In the genomic region with DNA sequence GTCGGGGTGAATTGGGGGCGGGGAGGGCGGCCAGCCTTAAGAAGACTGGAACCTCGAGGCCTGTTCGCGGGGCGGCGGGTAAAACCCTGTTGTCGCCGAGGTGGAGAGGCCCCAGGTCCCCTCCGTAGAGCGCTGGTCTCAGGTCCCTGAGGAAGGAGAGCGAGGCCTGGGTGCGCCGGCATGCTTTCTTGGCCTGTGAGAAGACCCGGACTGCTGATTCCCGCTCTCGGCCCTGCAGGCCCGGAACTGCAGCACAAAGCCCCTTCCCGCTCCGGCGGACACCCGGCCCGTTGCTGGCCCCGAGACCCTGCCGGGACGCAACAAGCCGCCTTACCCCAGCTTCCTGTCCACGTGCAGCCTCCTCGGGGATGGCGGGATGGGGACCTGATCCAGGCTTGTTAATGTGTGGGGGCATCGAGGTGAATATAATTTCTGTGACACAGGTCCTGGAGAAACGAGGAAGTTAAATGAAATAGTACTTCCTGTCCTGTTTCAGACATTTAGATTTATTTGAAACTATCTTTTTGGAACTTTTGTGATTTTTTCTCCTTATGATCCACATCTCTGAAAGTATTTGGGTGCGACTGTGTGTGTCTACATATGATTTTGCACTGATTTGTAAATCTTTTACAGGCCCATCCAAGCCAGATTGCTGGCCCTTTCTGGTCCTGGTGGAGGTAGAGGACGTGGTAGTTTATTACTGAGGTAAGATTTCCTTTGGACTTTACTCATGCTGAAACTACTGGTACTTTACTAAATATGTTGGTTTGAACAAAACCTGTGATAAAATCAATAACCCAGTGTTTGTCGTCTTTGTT, we compare ENCODE assay signal across 8 cellular contexts. TPM values are rescaled to one million over a fixed set of nuclear protein-coding genes. Genes with fewer than 3 reads are reported as not detected.
DNase-seq lines count a peak whose midpoint lies in the region; ATAC-seq and TF ChIP-seq lines count a peak whose summit lies in the region.

No MANE protein-coding gene starts in this region.

- TF ChIP-seq POLR2A in esophagus muscularis mucosa (IDR thresholded peaks at IDR 0.05; ENCODE audit: low read depth) = no peak
- no peak for TF ChIP-seq POLR2A in uterus (IDR thresholded peaks at IDR 0.05)

- no peaks in the 10 kb centered on the region for H3K27me3 Mint-ChIP-seq in natural killer cell treated with Interleukin-12 subunit alpha and Interleukin-12 subunit beta and Interleukin-15 and Interleukin-18, amount 100 ng/mL, for 72 hours

- WGBS in esophagus muscularis mucosa = 3% methylated on average over 11 of the region's 36 CpGs

- H3K36me3 Mint-ChIP-seq in natural killer cell treated with Interleukin-12 subunit alpha and Interleukin-12 subunit beta and Interleukin-15 and Interleukin-18, amount 100 ng/mL, for 72 hours = peaks cover 27% of the 10 kb centered on the region

- H3K4me1 ChIP-seq in HUES6 (ENCODE audit: control insufficient read depth, insufficient read depth, low read length) = peaks cover 12% of the 10 kb centered on the region
- H3K4me1 ChIP-seq in esophagus muscularis mucosa = peaks cover 18 to 34% (median 28%) of the 10 kb centered on the region in 4 donors
- H3K4me1 ChIP-seq in uterus = peaks cover 8 to 10% of the 10 kb centered on the region in 2 donors

- H3K9ac ChIP-seq in HUES6 (ENCODE audit: low read length) = peak overlapping the region; percentile 100

- H3K4me3 Mint-ChIP-seq in natural killer cell treated with Interleukin-12 subunit alpha and Interleukin-12 subunit beta and Interleukin-15 and Interleukin-18, amount 100 ng/mL, for 72 hours = peak overlapping the region; percentile 87

- H3K4me1 Mint-ChIP-seq in natural killer cell treated with Interleukin-12 subunit alpha and Interleukin-12 subunit beta and Interleukin-15 and Interleukin-18, amount 100 ng/mL, for 72 hours (ENCODE audit: low read depth in 2 of 2) = peaks cover 26 to 36% of the 10 kb centered on the region in 2 donors

- H3K27ac ChIP-seq in HUES6 (ENCODE audit: low read depth, low read length) = peak overlapping the region; percentile 97
- H3K27ac ChIP-seq in VCaP = peak overlapping the region; percentile 94
- peak overlapping the region; percentile 92 to 94 (median 92) for H3K27ac ChIP-seq in esophagus muscularis mucosa (replicated peaks in 1 of 4)
- H3K27ac ChIP-seq in uterus = peak overlapping the region; percentile 90 to 97

- peak overlapping the region; percentile 95 for H3K4me3 ChIP-seq in HUES6 (ENCODE audit: low read depth, low read length)
- peak overlapping the region; percentile 70 to 92 (median 78) for H3K4me3 ChIP-seq in esophagus muscularis mucosa
- peak overlapping the region; percentile 77 to 93 for H3K4me3 ChIP-seq in uterus

- H3K27me3 ChIP-seq in HUES6 (ENCODE audit: control insufficient read depth, insufficient read depth, low read length) (no peaks in the 10 kb centered on the region), esophagus muscularis mucosa (no peaks in the 10 kb centered on the region), uterus (no peaks in the 10 kb centered on the region)

- TF ChIP-seq EP300 in esophagus muscularis mucosa (IDR thresholded peaks at IDR 0.05) = no peak

- ATAC-seq in natural killer cell treated with Interleukin-12 subunit alpha and Interleukin-12 subunit beta and Interleukin-15 and Interleukin-18, amount 100 ng/mL, for 72 hours = peak; percentile 17 to 21

- no peaks in the 10 kb centered on the region for H3K9me3 ChIP-seq in HUES6 (ENCODE audit: control insufficient read depth, insufficient read depth, low read depth, low read length)
- no peaks in the 10 kb centered on the region for H3K9me3 ChIP-seq in esophagus muscularis mucosa
- no peaks in the 10 kb centered on the region for H3K9me3 ChIP-seq in uterus

- intact Hi-C loops in esophagus muscularis mucosa (cut with DNase I) (no loop called here), uterus (cut with DNase I; ENCODE audit: low total_unique reads) (no loop called here)

- peaks cover 53% of the 10 kb centered on the region for H3K36me3 ChIP-seq in HUES6 (ENCODE audit: control insufficient read depth, insufficient read depth, low read length)
- H3K36me3 ChIP-seq in esophagus muscularis mucosa = peaks cover 39 to 45% (median 42%) of the 10 kb centered on the region in 4 donors
- H3K36me3 ChIP-seq in uterus = peaks cover 0 to 3% of the 10 kb centered on the region in 2 donors

- H3K9me3 Mint-ChIP-seq in natural killer cell treated with Interleukin-12 subunit alpha and Interleukin-12 subunit beta and Interleukin-15 and Interleukin-18, amount 100 ng/mL, for 72 hours = no peaks in the 10 kb centered on the region

- TF ChIP-seq CTCF in GM20000 (IDR thresholded peaks at IDR 0.05; ENCODE audit: extremely low read depth, missing control alignments) = no peak
- TF ChIP-seq CTCF in VCaP (conservative IDR thresholded peaks at IDR 0.05) = no peak
- no peak for TF ChIP-seq CTCF in esophagus muscularis mucosa (IDR thresholded peaks at IDR 0.05)
- no peak for TF ChIP-seq CTCF in uterus (IDR thresholded peaks at IDR 0.05)

- H3K27ac Mint-ChIP-seq in natural killer cell treated with Interleukin-12 subunit alpha and Interleukin-12 subunit beta and Interleukin-15 and Interleukin-18, amount 100 ng/mL, for 72 hours = peak overlapping the region; percentile 94 to 100

- peak; percentile 68 for DNase-seq in Daoy (ENCODE audit: low read depth)
- peak; percentile 15 for DNase-seq in GM20000 (ENCODE audit: low spot score)
- no peak for DNase-seq in esophagus muscularis mucosa (ENCODE audit: extremely low spot score)
- peak; percentile 71 for DNase-seq in natural killer cell treated with Interleukin-12 subunit alpha and Interleukin-12 subunit beta and Interleukin-15 and Interleukin-18, amount 100 ng/mL, for 72 hours (ENCODE audit: low spot score)
- DNase-seq in uterus = no peak
- no peak for DNase-seq in putamen (ENCODE audit: low spot score)

RNA-seq across cellular contexts. Expression of gene PNN, which starts 0.6 kb away (rescaled TPM):
- total RNA-seq in Daoy (2014; rRNA removed; shearing (Covaris generic)) = 43.9 and 47.2 TPM in 2 replicates
- 10 to 100 TPM; 21.0 to 32.8 (median 21.6) TPM for total RNA-seq in esophagus muscularis mucosa
- 100 to 1,000 TPM in 1 of 2 donors, 10 to 100 TPM in 1; 71.0 to 161 TPM for total RNA-seq in natural killer cell treated with Interleukin-12 subunit alpha and Interleukin-12 subunit beta and Interleukin-15 and Interleukin-18, amount 100 ng/mL, for 72 hours
- 10 to 100 TPM; 17.9 to 79.0 (median 39.2) TPM for total RNA-seq in uterus

RNA-seq across cellular contexts. Expression of gene TRAPPC6B, which starts 5.5 kb away (rescaled TPM):
- 23.4 and 25.9 TPM in 2 replicates for total RNA-seq in Daoy (2014; rRNA removed; shearing (Covaris generic))
- total RNA-seq in esophagus muscularis mucosa (10 to 100 TPM; 23.9 to 40.3 (median 30.4) TPM), uterus (10 to 100 TPM; 25.3 to 59.0 (median 27.9) TPM)
- 10 to 100 TPM; 27.5 to 32.1 TPM for total RNA-seq in natural killer cell treated with Interleukin-12 subunit alpha and Interleukin-12 subunit beta and Interleukin-15 and Interleukin-18, amount 100 ng/mL, for 72 hours

RNA-seq across cellular contexts. Expression of gene MIA2, which starts 58.1 kb away (rescaled TPM):
- total RNA-seq in Daoy (2014; rRNA removed; shearing (Covaris generic)) = 19.1 and 27.7 TPM in 2 replicates
- total RNA-seq in esophagus muscularis mucosa (10 to 100 TPM; 10.9 to 17.0 (median 12.6) TPM), uterus (10 to 100 TPM; 15.3 to 38.2 (median 23.9) TPM)
- total RNA-seq in natural killer cell treated with Interleukin-12 subunit alpha and Interleukin-12 subunit beta and Interleukin-15 and Interleukin-18, amount 100 ng/mL, for 72 hours = 10 to 100 TPM; 26.1 to 26.9 TPM

Comparison
In these comparisons a context has a peak if more than half of its experiments do, and no peak if none do; other contexts are left out.
1. DNase-seq: peak in Daoy (single experiment), GM20000 (single experiment) and natural killer cell treated with Interleukin-12 subunit alpha and Interleukin-12 subunit beta and Interleukin-15 and Interleukin-18, amount 100 ng/mL, for 72 hours (single experiment); none in esophagus muscularis mucosa (single experiment), uterus (0 of 2) and putamen (single experiment).
2. Peak in every context shown above with its lines, with median percentiles within 50 percentile points of each other: H3K27ac ChIP-seq and H3K4me3 ChIP-seq.